In genomic region chr12:108734200-108734906, GRCh38 we compare ENCODE assay signal across 8 cellular contexts. TPM values are rescaled to one million over a fixed set of nuclear protein-coding genes. Genes with fewer than 3 reads are reported as not detected.
A peak's percentile ranks its signal among the peaks of the same experiment; 100 is the strongest.
DNase-seq lines count a peak whose midpoint lies in the region; ATAC-seq and TF ChIP-seq lines count a peak whose summit lies in the region.

No MANE protein-coding gene starts in this region.

- H3K4me3 Mint-ChIP-seq in CD4-positive, CD25-positive, alpha-beta regulatory T cell = peak overlapping the region in 3 of 4 donors; percentile 28 to 78 (median 41)
- no peak overlapping the region for H3K4me3 Mint-ChIP-seq in activated CD4-positive, alpha-beta memory T cell treated with anti-CD3 and anti-CD28 coated beads, Interleukin-2, amount 10 ng/mL, durations not matched to agents 7 days and 5 days

- H3K4me1 Mint-ChIP-seq in CD4-positive, CD25-positive, alpha-beta regulatory T cell = peaks cover 6 to 25% (median 15%) of the 10 kb centered on the region in 4 donors
- peaks cover 30% of the 10 kb centered on the region for H3K4me1 Mint-ChIP-seq in activated CD4-positive, alpha-beta memory T cell treated with anti-CD3 and anti-CD28 coated beads, Interleukin-2, amount 10 ng/mL, durations not matched to agents 7 days and 5 days

- H3K4me1 ChIP-seq in CD4-positive, CD25-positive, alpha-beta regulatory T cell (ENCODE audit: control insufficient read depth, insufficient read depth, low read length, poor library complexity, severe bottlenecking) = peaks cover 24% of the 10 kb centered on the region
- peaks cover 8 to 16% (median 12%) of the 10 kb centered on the region in 4 donors for H3K4me1 ChIP-seq in upper lobe of left lung

- peak in 1 of 3 donors; percentile 7 for DNase-seq in CD4-positive, CD25-positive, alpha-beta regulatory T cell
- DNase-seq in HS-27A (ENCODE audit: low read depth) (peak; percentile 75), islet precursor cell (peak; percentile 83), upper lobe of left lung (peak in 1 of 2 donors; percentile 47), activated gamma-delta T cell treated with Interleukin-2 at 50 U/mL for 16 hours (no peak)
- DNase-seq in activated CD4-positive, alpha-beta memory T cell treated with anti-CD3 and anti-CD28 coated beads, Interleukin-2, amount 10 ng/mL, durations not matched to agents 7 days and 5 days = peak; percentile 25
- no peak for DNase-seq in stimulated activated naive CD4-positive, alpha-beta T cell (lab: John Stamatoyannopoulos, UW)

- no peak for TF ChIP-seq CTCF in upper lobe of left lung (IDR thresholded peaks at IDR 0.05)

- no peaks in the 10 kb centered on the region for H3K36me3 Mint-ChIP-seq in CD4-positive, CD25-positive, alpha-beta regulatory T cell
- H3K36me3 Mint-ChIP-seq in activated CD4-positive, alpha-beta memory T cell treated with anti-CD3 and anti-CD28 coated beads, Interleukin-2, amount 10 ng/mL, durations not matched to agents 7 days and 5 days (ENCODE audit: low read depth) = no peaks in the 10 kb centered on the region

- ATAC-seq in CD4-positive, CD25-positive, alpha-beta regulatory T cell (ENCODE audit: low read depth in 2 of 2) = no peak
- ATAC-seq in upper lobe of left lung (ENCODE audit: low FRiP score in 2 of 2) (no peak), HG02678 (IDR thresholded peaks at IDR 0.05; ENCODE audit: unreplicated experiment) (no peak)

- POLR2A ChIA-PET in activated CD4-positive, alpha-beta memory T cell treated with anti-CD3 and anti-CD28 coated beads, Interleukin-2, amount 10 ng/mL, durations not matched to agents 7 days and 5 days (lab: Charles Lee) = interaction anchor here (1.5 kb wide), 1 partner anchor 32 kb away, joined by 3 read pairs; no protein-coding TSS in a partner anchor

- TF ChIP-seq POLR2A in upper lobe of left lung (IDR thresholded peaks at IDR 0.05) = no peak

- TF ChIP-seq EP300 in upper lobe of left lung (IDR thresholded peaks at IDR 0.05) = no peak

- no peak overlapping the region for H3K27ac ChIP-seq in CD4-positive, CD25-positive, alpha-beta regulatory T cell (ENCODE audit: insufficient read depth, low read length, poor library complexity, severe bottlenecking)
- peak overlapping the region; percentile 8 to 53 (median 38) for H3K27ac ChIP-seq in upper lobe of left lung

- H3K27me3 Mint-ChIP-seq in CD4-positive, CD25-positive, alpha-beta regulatory T cell = peaks cover 17% of the 10 kb centered on the region
- peaks cover 7% of the 10 kb centered on the region for H3K27me3 Mint-ChIP-seq in activated CD4-positive, alpha-beta memory T cell treated with anti-CD3 and anti-CD28 coated beads, Interleukin-2, amount 10 ng/mL, durations not matched to agents 7 days and 5 days

- H3K27me3 ChIP-seq in CD4-positive, CD25-positive, alpha-beta regulatory T cell (ENCODE audit: control insufficient read depth, insufficient read depth, low read length) = no peaks in the 10 kb centered on the region
- no peaks in the 10 kb centered on the region for H3K27me3 ChIP-seq in upper lobe of left lung

- WGBS in upper lobe of left lung, 2 donors = 52 to 54% methylated on average over 9 of the region's 9 CpGs

- no peaks in the 10 kb centered on the region for H3K9me3 Mint-ChIP-seq in CD4-positive, CD25-positive, alpha-beta regulatory T cell
- no peaks in the 10 kb centered on the region for H3K9me3 Mint-ChIP-seq in activated CD4-positive, alpha-beta memory T cell treated with anti-CD3 and anti-CD28 coated beads, Interleukin-2, amount 10 ng/mL, durations not matched to agents 7 days and 5 days

- H3K36me3 ChIP-seq in CD4-positive, CD25-positive, alpha-beta regulatory T cell (ENCODE audit: control insufficient read depth, insufficient read depth, low read length) = no peaks in the 10 kb centered on the region
- no peaks in the 10 kb centered on the region for H3K36me3 ChIP-seq in upper lobe of left lung

- H3K4me3 ChIP-seq in CD4-positive, CD25-positive, alpha-beta regulatory T cell (ENCODE audit: low read depth, low read length) = no peak overlapping the region
- H3K4me3 ChIP-seq in upper lobe of left lung = no peak overlapping the region

- CTCF ChIA-PET in activated CD4-positive, alpha-beta memory T cell treated with anti-CD3 and anti-CD28 coated beads, Interleukin-2, amount 10 ng/mL, durations not matched to agents 7 days and 5 days (lab: Charles Lee) = interaction anchor here (1.3 kb wide), 1 partner anchor 48 kb away, joined by 3 read pairs; no protein-coding TSS in a partner anchor

- peak overlapping the region; percentile 55 to 83 (median 69) for H3K27ac Mint-ChIP-seq in CD4-positive, CD25-positive, alpha-beta regulatory T cell
- peak overlapping the region; percentile 47 for H3K27ac Mint-ChIP-seq in activated CD4-positive, alpha-beta memory T cell treated with anti-CD3 and anti-CD28 coated beads, Interleukin-2, amount 10 ng/mL, durations not matched to agents 7 days and 5 days

- H3K9me3 ChIP-seq in CD4-positive, CD25-positive, alpha-beta regulatory T cell (ENCODE audit: control insufficient read depth in 2 of 2, low read length in 2 of 2) = no peaks in the 10 kb centered on the region
- no peaks in the 10 kb centered on the region for H3K9me3 ChIP-seq in upper lobe of left lung

RNA-seq across cellular contexts. Expression of gene CORO1C, which starts 3.0 kb away (rescaled TPM):
- 22.8 TPM for total RNA-seq in CD4-positive, CD25-positive, alpha-beta regulatory T cell
- 10 to 100 TPM in 3 of 4 donors, 1 to 10 TPM in 1; 9.4 to 21.4 (median 16.5) TPM for polyA plus RNA-seq in CD4-positive, CD25-positive, alpha-beta regulatory T cell
- total RNA-seq in activated CD4-positive, alpha-beta memory T cell treated with anti-CD3 and anti-CD28 coated beads, Interleukin-2, amount 10 ng/mL, durations not matched to agents 7 days and 5 days = 10 to 100 TPM; 30.9 to 35.7 TPM
- total RNA-seq in upper lobe of left lung = 100 to 1,000 TPM; 154 to 297 (median 223) TPM

Comparison
In these comparisons a context has a peak if more than half of its experiments do, and no peak if none do; other contexts are left out.
1. DNase-seq: peak in HS-27A (single experiment), activated CD4-positive, alpha-beta memory T cell treated with anti-CD3 and anti-CD28 coated beads, Interleukin-2, amount 10 ng/mL, durations not matched to agents 7 days and 5 days (single experiment) and islet precursor cell (single experiment); none in stimulated activated naive CD4-positive, alpha-beta T cell (0 of 6) and activated gamma-delta T cell treated with Interleukin-2 at 50 U/mL for 16 hours (single experiment).